In the genomic region with DNA sequence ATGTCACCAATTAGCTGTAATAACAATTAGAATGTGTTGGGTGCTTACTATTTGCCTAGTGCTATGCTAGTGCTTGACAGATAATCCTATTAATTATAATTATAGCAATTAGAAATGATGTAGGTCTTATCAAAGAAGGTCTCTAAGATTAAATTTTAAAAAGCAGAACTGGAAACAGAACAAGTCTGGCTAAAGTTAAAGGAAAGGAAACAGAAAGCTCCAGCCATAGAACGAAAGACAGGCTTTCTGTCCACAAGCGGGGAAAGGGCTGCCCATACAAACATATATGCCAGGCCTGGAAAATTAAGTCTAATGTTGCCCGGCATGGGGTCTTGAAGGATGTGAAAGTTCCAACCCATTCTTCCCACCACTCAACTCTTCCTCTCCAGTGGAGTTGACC, we compare ENCODE assay signal across 15 cellular contexts.
"Had no signal": no experiment of that assay in that cellular context is flagged by ENCODE, and none has a peak within 500 bp of the region (broad histone marks: within the 10 kb centered on the region; RNA-seq: fewer than 3 reads in every experiment).

No MANE protein-coding gene starts in this region.

- H3K9me3 ChIP-seq: neutrophil, prostate gland, transverse colon had no signal

- ATAC-seq: activated CD8-positive, alpha-beta T cell treated with anti-CD3 and anti-CD28 coated beads, Interleukin-2, amount 10 ng/mL, durations not matched to agents 7 days and 5 days; activated T-helper 17 cell treated with anti-CD3 and anti-CD28 coated beads, Interleukin-2, amount 50 U/mL, for 72 hours; T-cell had no signal

- H2AFZ ChIP-seq: hepatocyte had no signal

- H3K27ac ChIP-seq: hepatocyte, neutrophil, prostate gland had no signal

- H3K9me3 Mint-ChIP-seq: activated naive CD4-positive, alpha-beta T cell treated with anti-CD3 and anti-CD28 coated beads for 36 hours; activated T-helper 17 cell treated with anti-CD3 and anti-CD28 coated beads, Interleukin-2, amount 50 U/mL, for 72 hours; naive B cell; T-cell had no signal

- H3K27ac Mint-ChIP-seq: activated CD8-positive, alpha-beta T cell treated with anti-CD3 and anti-CD28 coated beads, Interleukin-2, amount 10 ng/mL, durations not matched to agents 7 days and 5 days; activated naive CD4-positive, alpha-beta T cell treated with anti-CD3 and anti-CD28 coated beads for 36 hours; activated T-helper 17 cell treated with anti-CD3 and anti-CD28 coated beads, Interleukin-2, amount 50 U/mL, for 72 hours; T-cell had no signal

- H3K36me3 ChIP-seq: neutrophil, prostate gland, transverse colon had no signal

- H3K36me3 Mint-ChIP-seq: naive B cell had no signal

- DNase-seq: activated CD4-positive, alpha-beta T cell treated with anti-CD3 and anti-CD28 coated beads for 48 hours; activated CD8-positive, alpha-beta T cell treated with anti-CD3 and anti-CD28 coated beads, Interleukin-2, amount 10 ng/mL, durations not matched to agents 7 days and 5 days; activated naive CD4-positive, alpha-beta T cell treated with anti-CD3 and anti-CD28 coated beads for 36 hours; cortex of kidney; effector memory CD4-positive, alpha-beta T cell; naive B cell; stimulated activated CD4-positive, alpha-beta T cell treated with anti-CD3 and anti-CD28 coated beads, Interleukin-2, amount 100 ng/mL, for 24 hours; stimulated activated naive CD4-positive, alpha-beta T cell; substantia nigra; T-cell; transverse colon had no signal

- H3K4me3 Mint-ChIP-seq: activated CD8-positive, alpha-beta T cell treated with anti-CD3 and anti-CD28 coated beads, Interleukin-2, amount 10 ng/mL, durations not matched to agents 7 days and 5 days; activated naive CD4-positive, alpha-beta T cell treated with anti-CD3 and anti-CD28 coated beads for 36 hours; activated T-helper 17 cell treated with anti-CD3 and anti-CD28 coated beads, Interleukin-2, amount 50 U/mL, for 72 hours; naive B cell; T-cell had no signal

- H3K4me2 ChIP-seq: hepatocyte had no signal

- H3K4me1 ChIP-seq: prostate gland had no signal

- H3K27me3 ChIP-seq: hepatocyte, transverse colon had no signal

- H3K27me3 Mint-ChIP-seq: activated T-helper 17 cell treated with anti-CD3 and anti-CD28 coated beads, Interleukin-2, amount 50 U/mL, for 72 hours; naive B cell; T-cell had no signal

- H3K4me3 ChIP-seq: hepatocyte, prostate gland, transverse colon had no signal
